In genomic region chr5:181236471-181236870, GRCh38 we compare ENCODE assay signal across 13 cellular contexts. TPM values are rescaled to one million over a fixed set of nuclear protein-coding genes. Genes with fewer than 3 reads are reported as not detected.
A peak's percentile ranks its signal among the peaks of the same experiment; 100 is the strongest.
DNase-seq lines count a peak whose midpoint lies in the region; ATAC-seq and TF ChIP-seq lines count a peak whose summit lies in the region.
"Had no signal": no experiment of that assay in that cellular context is flagged by ENCODE, and none has a peak within 500 bp of the region (broad histone marks: within the 10 kb centered on the region; RNA-seq: fewer than 3 reads in every experiment).

No MANE protein-coding gene starts in this region.

- H3K4me2 ChIP-seq in SU-DHL-6 (ENCODE audit: low read depth, low read length, poor library complexity, severe bottlenecking), result no peak overlapping the region

- no peaks in the 10 kb centered on the region for H3K9me3 Mint-ChIP-seq in activated T-cell treated with anti-CD3 and anti-CD28 coated beads, Interleukin-2, amount 50 U/mL, for 72 hours
- H3K9me3 Mint-ChIP-seq in activated T-cell treated with anti-CD3 and anti-CD28 coated beads, Interleukin-2, amount 50 U/mL, for 4 hours, result no peaks in the 10 kb centered on the region
- H3K9me3 Mint-ChIP-seq in neural crest cell, result no peaks in the 10 kb centered on the region
- H3K9me3 Mint-ChIP-seq: CD8-positive, alpha-beta memory T cell had no signal

- H3K27ac ChIP-seq in SU-DHL-6 (ENCODE audit: low read depth, low read length), result 0 out of 2 replicates have a peak overlapping the region, but pooled peaks have one; percentile 5
- H3K27ac ChIP-seq: left ventricle myocardium inferior, prostate gland had no signal

- H3K9me3 ChIP-seq in SU-DHL-6 (ENCODE audit: insufficient read depth, low read length), result no peaks in the 10 kb centered on the region
- H3K9me3 ChIP-seq: left ventricle myocardium inferior, prostate gland had no signal

- H3K27me3 Mint-ChIP-seq in activated T-cell treated with anti-CD3 and anti-CD28 coated beads, Interleukin-2, amount 50 U/mL, for 72 hours (ENCODE audit: low read depth), result no peaks in the 10 kb centered on the region
- H3K27me3 Mint-ChIP-seq in activated T-cell treated with anti-CD3 and anti-CD28 coated beads, Interleukin-2, amount 50 U/mL, for 4 hours (ENCODE audit: low read depth), result no peaks in the 10 kb centered on the region
- peaks cover 26% of the 10 kb centered on the region for H3K27me3 Mint-ChIP-seq in neural crest cell (ENCODE audit: low read depth)

- no peak overlapping the region for H3K9ac ChIP-seq in SU-DHL-6 (ENCODE audit: low read length)

- peaks cover 82% of the 10 kb centered on the region for H3F3A ChIP-seq in SU-DHL-6 (ENCODE audit: insufficient read depth)

- peaks cover 22% of the 10 kb centered on the region; the same call in 1 of the 2 replicates for H4K20me1 ChIP-seq in SU-DHL-6 (ENCODE audit: low read depth, low read length)

- H2AFZ ChIP-seq in SU-DHL-6 (ENCODE audit: low read depth, low read length, severe bottlenecking), result no peak overlapping the region

- H3K36me3 ChIP-seq in SU-DHL-6 (ENCODE audit: low read length), result peaks cover 33% of the 10 kb centered on the region

- H3K27ac Mint-ChIP-seq in activated T-cell treated with anti-CD3 and anti-CD28 coated beads, Interleukin-2, amount 50 U/mL, for 72 hours, result peak overlapping the region; percentile 51
- no peak overlapping the region for H3K27ac Mint-ChIP-seq in neural crest cell (ENCODE audit: unreplicated experiment)

- H3K4me3 Mint-ChIP-seq in activated T-cell treated with anti-CD3 and anti-CD28 coated beads, Interleukin-2, amount 50 U/mL, for 72 hours, result no peak overlapping the region
- no peak overlapping the region for H3K4me3 Mint-ChIP-seq in activated T-cell treated with anti-CD3 and anti-CD28 coated beads, Interleukin-2, amount 50 U/mL, for 4 hours
- peak overlapping the region; percentile 84 for H3K4me3 Mint-ChIP-seq in neural crest cell

- H3K4me3 ChIP-seq in SU-DHL-6 (ENCODE audit: insufficient read depth, low read length, poor library complexity, severe bottlenecking), result no peak overlapping the region
- H3K4me3 ChIP-seq: left ventricle myocardium inferior, prostate gland had no signal

- H3K79me2 ChIP-seq in SU-DHL-6 (ENCODE audit: insufficient read depth, low read length), result peaks cover 16% of the 10 kb centered on the region

- H3K27me3 ChIP-seq in SU-DHL-6 (ENCODE audit: low read length), result no peaks in the 10 kb centered on the region

- ATAC-seq in activated T-cell treated with anti-CD3 and anti-CD28 coated beads, Interleukin-2, amount 50 U/mL, for 72 hours (replicated peaks in 1 of 2), result no peak
- no peak for ATAC-seq in activated T-cell treated with anti-CD3 and anti-CD28 coated beads, Interleukin-2, amount 50 U/mL, for 4 hours
- ATAC-seq: stimulated activated naive CD8-positive, alpha-beta T cell treated with anti-CD3 and anti-CD28 coated beads, Interleukin-15, Interleukin-2, amounts not matched to agents 100 U/mL and 50 U/mL, for 24 hours had no signal

- H3K4me1 Mint-ChIP-seq in activated T-cell treated with anti-CD3 and anti-CD28 coated beads, Interleukin-2, amount 50 U/mL, for 72 hours (ENCODE audit: low read depth), result peaks cover 32% of the 10 kb centered on the region
- H3K4me1 Mint-ChIP-seq in activated T-cell treated with anti-CD3 and anti-CD28 coated beads, Interleukin-2, amount 50 U/mL, for 4 hours (ENCODE audit: low read depth), result peaks cover 24% of the 10 kb centered on the region
- H3K4me1 Mint-ChIP-seq in neural crest cell, result peaks cover 21% of the 10 kb centered on the region

- DNase-seq in activated T-cell treated with anti-CD3 and anti-CD28 coated beads, Interleukin-2, amount 50 U/mL, for 72 hours, result no peak
- DNase-seq in activated T-cell treated with anti-CD3 and anti-CD28 coated beads, Interleukin-2, amount 50 U/mL, for 4 hours, result no peak
- DNase-seq in neural crest cell (ENCODE audit: low read depth, low spot score), result no peak
- no peak for DNase-seq in medulla oblongata (ENCODE audit: extremely low spot score)
- no peak for DNase-seq in NCI-H1092 treated with DMSO at 0.1 percent for 48 hours (lab: John Stamatoyannopoulos, UW)
- DNase-seq: amniotic stem cell; CD8-positive, alpha-beta memory T cell; foreskin melanocyte; left ventricle myocardium inferior; NCI-H146; stimulated activated naive CD8-positive, alpha-beta T cell treated with anti-CD3 and anti-CD28 coated beads, Interleukin-15, Interleukin-2, amounts not matched to agents 100 U/mL and 50 U/mL, for 24 hours had no signal

- TF ChIP-seq CTCF in SU-DHL-6 (IDR thresholded peaks at IDR 0.05; ENCODE audit: insufficient read depth, low read length, poor library complexity, severe bottlenecking) (no peak), neural crest cell (conservative IDR thresholded peaks at IDR 0.05) (no peak)

- H3K9me2 ChIP-seq in SU-DHL-6 (replicated peaks; ENCODE audit: insufficient read depth, low read length), result no peaks in the 10 kb centered on the region

- peaks cover 26 to 41% of the 10 kb centered on the region in 2 donors for H3K36me3 Mint-ChIP-seq in activated T-cell treated with anti-CD3 and anti-CD28 coated beads, Interleukin-2, amount 50 U/mL, for 72 hours (ENCODE audit: insufficient read depth in 2 of 2)
- peaks cover 53% of the 10 kb centered on the region for H3K36me3 Mint-ChIP-seq in activated T-cell treated with anti-CD3 and anti-CD28 coated beads, Interleukin-2, amount 50 U/mL, for 4 hours (ENCODE audit: insufficient read depth)
- H3K36me3 Mint-ChIP-seq in neural crest cell (ENCODE audit: low read depth), result peaks cover 44% of the 10 kb centered on the region

RNA-seq across cellular contexts. Expression of gene RACK1, which starts 7.2 kb away (rescaled TPM):
- total RNA-seq in activated T-cell treated with anti-CD3 and anti-CD28 coated beads, Interleukin-2, amount 50 U/mL, for 72 hours, result 1,000 to 10,000 TPM; 3,606 to 3,662 TPM
- 1,000 to 10,000 TPM; 2,938 to 3,145 (median 2,972) TPM for total RNA-seq in activated T-cell treated with anti-CD3 and anti-CD28 coated beads, Interleukin-2, amount 50 U/mL, for 4 hours
- 2,359 and 2,449 TPM in 2 replicates for total RNA-seq in neural crest cell

RNA-seq across cellular contexts. Expression of gene TRIM41, which starts 13.4 kb away (rescaled TPM):
- total RNA-seq in activated T-cell treated with anti-CD3 and anti-CD28 coated beads, Interleukin-2, amount 50 U/mL, for 72 hours, result 10 to 100 TPM; 42.1 to 52.1 TPM
- total RNA-seq in activated T-cell treated with anti-CD3 and anti-CD28 coated beads, Interleukin-2, amount 50 U/mL, for 4 hours, result 10 to 100 TPM; 37.6 to 39.5 (median 38.3) TPM
- 34.5 and 39.1 TPM in 2 replicates for total RNA-seq in neural crest cell

RNA-seq across cellular contexts. Expression of gene TRIM52, which starts 24.5 kb away (rescaled TPM):
- total RNA-seq in activated T-cell treated with anti-CD3 and anti-CD28 coated beads, Interleukin-2, amount 50 U/mL, for 72 hours, result 10 to 100 TPM; 19.2 to 22.7 TPM
- 10 to 100 TPM; 11.4 to 12.5 (median 12.0) TPM for total RNA-seq in activated T-cell treated with anti-CD3 and anti-CD28 coated beads, Interleukin-2, amount 50 U/mL, for 4 hours
- total RNA-seq in neural crest cell, result 9.0 TPM in 2 replicates

RNA-seq across cellular contexts. Expression of gene TRIM7, which starts 31.5 kb away (rescaled TPM):
- 1 to 10 TPM; 2.4 to 2.9 TPM for total RNA-seq in activated T-cell treated with anti-CD3 and anti-CD28 coated beads, Interleukin-2, amount 50 U/mL, for 72 hours
- total RNA-seq in activated T-cell treated with anti-CD3 and anti-CD28 coated beads, Interleukin-2, amount 50 U/mL, for 4 hours, result 1 to 10 TPM in 1 of 3 donors, under 1 TPM in 2; 0.18 to 2.1 (median 0.99) TPM
- total RNA-seq in neural crest cell, result not detected in 2 replicates
